In genomic region chr2:74474899-74475298, GRCh38 we compare ENCODE assay signal across 2 cellular contexts.
TF ChIP-seq lines count a peak whose summit lies in the region.

No MANE protein-coding gene starts in this region.

TF ChIP-seq in GM23338, 12 proteins besides CTCF, POLR2A, EP300 and RAD21:
- TF ChIP-seq ETS1 (IDR thresholded peaks at IDR 0.05) (no peak), POLR2AphosphoS5 (IDR thresholded peaks at IDR 0.05; ENCODE audit: low read depth) (no peak), ZNF114 (CRISPR knock-in tag; IDR thresholded peaks at IDR 0.05) (no peak), EZH2 (IDR thresholded peaks at IDR 0.05; ENCODE audit: low read depth, unreplicated experiment) (no peak), EZH2phosphoT487 (IDR thresholded peaks at IDR 0.05; ENCODE audit: unreplicated experiment) (no peak), JUNB (IDR thresholded peaks at IDR 0.05; ENCODE audit: unreplicated experiment) (no peak), NANOG (IDR thresholded peaks at IDR 0.05; ENCODE audit: borderline replicate concordance) (no peak), CREB1 (CRISPR knock-in tag; IDR thresholded peaks at IDR 0.05; ENCODE audit: low read depth) (no peak), ZNF331 (CRISPR knock-in tag; IDR thresholded peaks at IDR 0.05; ENCODE audit: low read depth) (no peak), STAT1 (IDR thresholded peaks at IDR 0.05; ENCODE audit: unreplicated experiment) (no peak), ZNF462 (CRISPR knock-in tag; IDR thresholded peaks at IDR 0.05) (no peak)
- TF ChIP-seq, protein P1, sequence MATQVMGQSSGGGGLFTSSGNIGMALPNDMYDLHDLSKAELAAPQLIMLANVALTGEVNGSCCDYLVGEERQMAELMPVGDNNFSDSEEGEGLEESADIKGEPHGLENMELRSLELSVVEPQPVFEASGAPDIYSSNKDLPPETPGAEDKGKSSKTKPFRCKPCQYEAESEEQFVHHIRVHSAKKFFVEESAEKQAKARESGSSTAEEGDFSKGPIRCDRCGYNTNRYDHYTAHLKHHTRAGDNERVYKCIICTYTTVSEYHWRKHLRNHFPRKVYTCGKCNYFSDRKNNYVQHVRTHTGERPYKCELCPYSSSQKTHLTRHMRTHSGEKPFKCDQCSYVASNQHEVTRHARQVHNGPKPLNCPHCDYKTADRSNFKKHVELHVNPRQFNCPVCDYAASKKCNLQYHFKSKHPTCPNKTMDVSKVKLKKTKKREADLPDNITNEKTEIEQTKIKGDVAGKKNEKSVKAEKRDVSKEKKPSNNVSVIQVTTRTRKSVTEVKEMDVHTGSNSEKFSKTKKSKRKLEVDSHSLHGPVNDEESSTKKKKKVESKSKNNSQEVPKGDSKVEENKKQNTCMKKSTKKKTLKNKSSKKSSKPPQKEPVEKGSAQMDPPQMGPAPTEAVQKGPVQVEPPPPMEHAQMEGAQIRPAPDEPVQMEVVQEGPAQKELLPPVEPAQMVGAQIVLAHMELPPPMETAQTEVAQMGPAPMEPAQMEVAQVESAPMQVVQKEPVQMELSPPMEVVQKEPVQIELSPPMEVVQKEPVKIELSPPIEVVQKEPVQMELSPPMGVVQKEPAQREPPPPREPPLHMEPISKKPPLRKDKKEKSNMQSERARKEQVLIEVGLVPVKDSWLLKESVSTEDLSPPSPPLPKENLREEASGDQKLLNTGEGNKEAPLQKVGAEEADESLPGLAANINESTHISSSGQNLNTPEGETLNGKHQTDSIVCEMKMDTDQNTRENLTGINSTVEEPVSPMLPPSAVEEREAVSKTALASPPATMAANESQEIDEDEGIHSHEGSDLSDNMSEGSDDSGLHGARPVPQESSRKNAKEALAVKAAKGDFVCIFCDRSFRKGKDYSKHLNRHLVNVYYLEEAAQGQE (IDR thresholded peaks at IDR 0.05; ENCODE audit: unreplicated experiment), result no peak

TF ChIP-seq in K562, 482 proteins besides CTCF, POLR2A, EP300 and RAD21:
- 0 out of 2 replicates have a peak, but pooled peaks have one; percentile 9 for TF ChIP-seq SMC3 (conservative IDR thresholded peaks at IDR 0.05; ENCODE audit: insufficient read depth, low read depth, low read length)
- no peak for TF ChIP-seq ZNF263 (CRISPR knock-in tag; IDR thresholded peaks at IDR 0.05; ENCODE audit: borderline replicate concordance)
TF ChIP-seq in K562: peak in this region for 1.
